24 cellular contexts compared by ENCODE assay signal in genomic region chr4:14627038-14627437, GRCh38.
"Had no signal": no experiment of that assay in that cellular context is flagged by ENCODE, and none has a peak within 500 bp of the region (broad histone marks: within the 10 kb centered on the region; RNA-seq: fewer than 3 reads in every experiment).

No MANE protein-coding gene starts in this region.

- H3K9me3 Mint-ChIP-seq: effector memory CD8-positive, alpha-beta T cell; endodermal cell had no signal

- H3K4me1 ChIP-seq: colonic mucosa, esophagus squamous epithelium, foreskin keratinocyte, gastrocnemius medialis had no signal

- H3K4me1 Mint-ChIP-seq: endodermal cell had no signal

- H3K27me3 ChIP-seq: colonic mucosa, dorsolateral prefrontal cortex, esophagus muscularis mucosa, esophagus squamous epithelium, foreskin keratinocyte, gastrocnemius medialis, gastroesophageal sphincter, heart left ventricle, heart right ventricle had no signal

- H3K27ac Mint-ChIP-seq: dendritic cell treated with granulocyte-macrophage colony-stimulating factor and Interleukin-4, amounts not matched to agents 40 ng/mL and 50 ng/mL, for 4 days; effector memory CD8-positive, alpha-beta T cell; endodermal cell had no signal

- H3K4me3 ChIP-seq: colonic mucosa, coronary artery, dorsolateral prefrontal cortex, esophagus muscularis mucosa, esophagus squamous epithelium, gastrocnemius medialis, gastroesophageal sphincter, heart left ventricle, heart right ventricle had no signal

- H3K27ac ChIP-seq: colonic mucosa, coronary artery, dorsolateral prefrontal cortex, epithelial cell of prostate, esophagus muscularis mucosa, esophagus squamous epithelium, foreskin keratinocyte, gastrocnemius medialis, gastroesophageal sphincter, heart left ventricle, heart right ventricle had no signal

- H3K36me3 ChIP-seq: colonic mucosa, esophagus muscularis mucosa, esophagus squamous epithelium, gastrocnemius medialis, gastroesophageal sphincter, heart left ventricle, heart right ventricle had no signal

- H3K4me3 Mint-ChIP-seq: dendritic cell treated with granulocyte-macrophage colony-stimulating factor and Interleukin-4, amounts not matched to agents 40 ng/mL and 50 ng/mL, for 4 days; effector memory CD8-positive, alpha-beta T cell; endodermal cell had no signal

- DNase-seq: colonic mucosa; dermis blood vessel endothelial cell; dorsolateral prefrontal cortex; effector CD4-positive, alpha-beta T cell; effector CD8-positive, alpha-beta T cell; effector memory CD4-positive, alpha-beta T cell; effector memory CD8-positive, alpha-beta T cell; endodermal cell; erythroblast; esophagus squamous epithelium; foreskin fibroblast; foreskin keratinocyte; foreskin melanocyte; gastrocnemius medialis; glutamatergic neuron; head of caudate nucleus; heart left ventricle; heart right ventricle had no signal

- H3K27me3 Mint-ChIP-seq: dendritic cell treated with granulocyte-macrophage colony-stimulating factor and Interleukin-4, amounts not matched to agents 40 ng/mL and 50 ng/mL, for 4 days; effector memory CD8-positive, alpha-beta T cell had no signal

- H3K9me3 ChIP-seq: colonic mucosa, esophagus muscularis mucosa, esophagus squamous epithelium, gastrocnemius medialis, gastroesophageal sphincter, heart left ventricle had no signal

- ATAC-seq: effector memory CD8-positive, alpha-beta T cell; esophagus mucosa; foreskin keratinocyte; gastrocnemius medialis; gastroesophageal sphincter; heart left ventricle; heart right ventricle had no signal
